Comparison of ENCODE assay signal across 19 cellular contexts in genomic region chr20:48951041-48951440, GRCh38. TPM values are rescaled to one million over a fixed set of nuclear protein-coding genes. Genes with fewer than 3 reads are reported as not detected.
DNase-seq lines count a peak whose midpoint lies in the region; ATAC-seq and TF ChIP-seq lines count a peak whose summit lies in the region.
"Had no signal": no experiment of that assay in that cellular context is flagged by ENCODE, and none has a peak within 500 bp of the region (broad histone marks: within the 10 kb centered on the region; RNA-seq: fewer than 3 reads in every experiment).

No MANE protein-coding gene starts in this region.

- H3K14ac ChIP-seq in neuronal stem cell (ENCODE audit: low read length): no peak overlapping the region

- H2BK120ac ChIP-seq in neuronal stem cell (ENCODE audit: low read depth, low read length): no peak overlapping the region

- DNase-seq in RWPE2 (ENCODE audit: low spot score): peak; percentile 61
- DNase-seq in neuronal stem cell (ENCODE audit: low spot score): no peak
- no peak for DNase-seq in stimulated activated naive B cell treated with anti-CD40 and anti-IgM and Interleukin-4, amounts not matched to agents 10 μg/mL and 1 μg/mL and 100 μg/mL, for 72 hours
- no peak for DNase-seq in NCI-H2107 (lab: John Stamatoyannopoulos, UW)
- DNase-seq in amniotic stem cell (lab: John Stamatoyannopoulos, UW): no peak
- DNase-seq: ACHN; BE2C; CD4-positive, CD25-positive, alpha-beta regulatory T cell; CD8-positive, alpha-beta memory T cell; COR-L47; DMS 273 treated with DMSO at 0.1 percent for 48 hours; DMS53; DND-41; EL; GM23248; IMR-90 had no signal

- H3K9ac ChIP-seq in neuronal stem cell (ENCODE audit: low read depth, low read length, poor library complexity): peak overlapping the region; percentile 72
- H3K9ac ChIP-seq: GM23248 had no signal

- no peak overlapping the region for H3K23ac ChIP-seq in neuronal stem cell (ENCODE audit: low read depth, low read length, poor library complexity)

- H3K4me3 ChIP-seq in RWPE2 (ENCODE audit: severe bottlenecking): no peak overlapping the region
- no peak overlapping the region for H3K4me3 ChIP-seq in neuronal stem cell (ENCODE audit: low read length in 2 of 2)
- H3K4me3 ChIP-seq: GM23248, HAP-1 had no signal

- H2BK5ac ChIP-seq in neuronal stem cell (ENCODE audit: low read length): no peak overlapping the region

- H3K27ac ChIP-seq in RWPE2 (ENCODE audit: poor library complexity, severe bottlenecking) (no peak overlapping the region), neuronal stem cell (replicated peaks; ENCODE audit: low read length) (no peak overlapping the region)
- H3K27ac ChIP-seq: GM23248 had no signal

- H3K4me2 ChIP-seq in neuronal stem cell (ENCODE audit: insufficient read depth, low read length, poor library complexity, severe bottlenecking): no peak overlapping the region

- H3K9me3 Mint-ChIP-seq in brain: no peaks in the 10 kb centered on the region
- no peaks in the 10 kb centered on the region for H3K9me3 Mint-ChIP-seq in stimulated activated naive B cell treated with anti-CD40 and anti-IgM and Interleukin-4, amounts not matched to agents 10 μg/mL and 1 μg/mL and 100 μg/mL, for 72 hours
- H3K9me3 Mint-ChIP-seq: CD4-positive, CD25-positive, alpha-beta regulatory T cell; CD8-positive, alpha-beta memory T cell had no signal

- H3K4me1 Mint-ChIP-seq in brain: no peaks in the 10 kb centered on the region
- H3K4me1 Mint-ChIP-seq in stimulated activated naive B cell treated with anti-CD40 and anti-IgM and Interleukin-4, amounts not matched to agents 10 μg/mL and 1 μg/mL and 100 μg/mL, for 72 hours: peaks cover 0 to 2% of the 10 kb centered on the region in 2 donors
- H3K4me1 Mint-ChIP-seq: CD8-positive, alpha-beta memory T cell had no signal

- no peaks in the 10 kb centered on the region for H3K27me3 ChIP-seq in RWPE2 (ENCODE audit: insufficient read depth, poor library complexity, severe bottlenecking)
- no peaks in the 10 kb centered on the region for H3K27me3 ChIP-seq in neuronal stem cell (ENCODE audit: control insufficient read depth in 3 of 3, insufficient read depth in 3 of 3, low read depth in 1 of 3, low read length in 3 of 3)
- H3K27me3 ChIP-seq: BE2C had no signal

- no peak overlapping the region for H2AFZ ChIP-seq in neuronal stem cell (ENCODE audit: low read length)
- H2AFZ ChIP-seq: GM23248 had no signal

- H3K4ac ChIP-seq in neuronal stem cell (ENCODE audit: low read length): no peak overlapping the region

- H3K9me3 ChIP-seq in RWPE2 (ENCODE audit: severe bottlenecking): no peaks in the 10 kb centered on the region
- no peaks in the 10 kb centered on the region for H3K9me3 ChIP-seq in neuronal stem cell (replicated peaks in 1 of 2; ENCODE audit: control insufficient read depth in 2 of 2, insufficient read depth in 1 of 2, low read depth in 1 of 2, low read length in 2 of 2)
- H3K9me3 ChIP-seq: BE2C, HAP-1 had no signal

- WGBS in neuronal stem cell (ENCODE audit: extremely low coverage in 2 of 2, insufficient read length in 2 of 2, insufficient replicate concordance in 1 of 2), 2 donors: no CpG with 5 or more reads among the region's 10 CpGs

- peaks cover 46% of the 10 kb centered on the region for H3K36me3 Mint-ChIP-seq in brain
- peaks cover 28 to 44% of the 10 kb centered on the region in 2 donors for H3K36me3 Mint-ChIP-seq in stimulated activated naive B cell treated with anti-CD40 and anti-IgM and Interleukin-4, amounts not matched to agents 10 μg/mL and 1 μg/mL and 100 μg/mL, for 72 hours

- no peak overlapping the region for H2BK15ac ChIP-seq in neuronal stem cell (ENCODE audit: low read length)

- H3K27me3 Mint-ChIP-seq in brain: no peaks in the 10 kb centered on the region
- H3K27me3 Mint-ChIP-seq in stimulated activated naive B cell treated with anti-CD40 and anti-IgM and Interleukin-4, amounts not matched to agents 10 μg/mL and 1 μg/mL and 100 μg/mL, for 72 hours: no peaks in the 10 kb centered on the region
- H3K27me3 Mint-ChIP-seq: CD4-positive, CD25-positive, alpha-beta regulatory T cell; CD8-positive, alpha-beta memory T cell had no signal

- ATAC-seq in RWPE2 (ENCODE audit: low read depth): no peak
- ATAC-seq in stimulated activated naive B cell treated with anti-CD40 and anti-IgM and Interleukin-4, amounts not matched to agents 10 μg/mL and 1 μg/mL and 100 μg/mL, for 72 hours (replicated peaks): no peak
- ATAC-seq in GM18873 (IDR thresholded peaks at IDR 0.05; ENCODE audit: low FRiP score, unreplicated experiment): no peak

- H3K79me1 ChIP-seq in neuronal stem cell (ENCODE audit: low read depth, low read length): peaks cover 5% of the 10 kb centered on the region

- no peak overlapping the region for H4K8ac ChIP-seq in neuronal stem cell (ENCODE audit: low read depth, low read length)

- peak overlapping the region in 3 of 5 experiments; percentile 4 to 56 (median 33) for H3K27ac Mint-ChIP-seq in brain
- peak overlapping the region; percentile 42 for H3K27ac Mint-ChIP-seq in stimulated activated naive B cell treated with anti-CD40 and anti-IgM and Interleukin-4, amounts not matched to agents 10 μg/mL and 1 μg/mL and 100 μg/mL, for 72 hours
- H3K27ac Mint-ChIP-seq: CD4-positive, CD25-positive, alpha-beta regulatory T cell; CD8-positive, alpha-beta memory T cell had no signal

- no peak overlapping the region for H2BK12ac ChIP-seq in neuronal stem cell (ENCODE audit: low read length)

- TF ChIP-seq CTCF in RWPE2 (IDR thresholded peaks at IDR 0.05; ENCODE audit: poor library complexity, severe bottlenecking) (no peak), brain (conservative IDR thresholded peaks at IDR 0.05) (no peak)

- H3K4me3 Mint-ChIP-seq in brain: no peak overlapping the region
- H3K4me3 Mint-ChIP-seq in stimulated activated naive B cell treated with anti-CD40 and anti-IgM and Interleukin-4, amounts not matched to agents 10 μg/mL and 1 μg/mL and 100 μg/mL, for 72 hours: no peak overlapping the region
- H3K4me3 Mint-ChIP-seq: CD4-positive, CD25-positive, alpha-beta regulatory T cell; CD8-positive, alpha-beta memory T cell had no signal

- H3K18ac ChIP-seq in neuronal stem cell (ENCODE audit: low read length): no peak overlapping the region

- peaks cover 88% of the 10 kb centered on the region for H3K36me3 ChIP-seq in RWPE2 (ENCODE audit: low read depth)
- H3K36me3 ChIP-seq in neuronal stem cell (replicated peaks in 1 of 2; ENCODE audit: control insufficient read depth in 2 of 2, insufficient read depth in 2 of 2, low read length in 2 of 2): peaks cover 20 to 82% of the 10 kb centered on the region in 2 donors

- no peak overlapping the region for H4K91ac ChIP-seq in neuronal stem cell (ENCODE audit: low read depth, low read length, poor library complexity)

- H2AK5ac ChIP-seq in neuronal stem cell (ENCODE audit: low read depth, low read length): no peak overlapping the region

- peaks cover 2% of the 10 kb centered on the region for H3K4me1 ChIP-seq in RWPE2 (ENCODE audit: insufficient read depth, poor library complexity, severe bottlenecking)
- no peaks in the 10 kb centered on the region for H3K4me1 ChIP-seq in neuronal stem cell (ENCODE audit: control insufficient read depth in 2 of 2, insufficient read depth in 1 of 2, low read depth in 1 of 2, low read length in 2 of 2)
- H3K4me1 ChIP-seq: BE2C, HAP-1 had no signal

RNA-seq across cellular contexts. Expression of gene ARFGEF2, which starts 29.5 kb away (rescaled TPM):
- polyA plus RNA-seq in brain (ENCODE audit: insufficient read depth, low read depth, low replicate concordance): 7.9 TPM
- 4.5 TPM for polyA plus RNA-seq in neuronal stem cell (2013, experiment 1 of 2)
- polyA plus RNA-seq in neuronal stem cell (2013, experiment 2 of 2): 4.9 TPM
